In genomic region chr18:63741769-63742168, GRCh38 we compare ENCODE assay signal across 11 cellular contexts. TPM values are rescaled to one million over a fixed set of nuclear protein-coding genes. Genes with fewer than 3 reads are reported as not detected.
DNase-seq lines count a peak whose midpoint lies in the region; ATAC-seq and TF ChIP-seq lines count a peak whose summit lies in the region.
"Had no signal": no experiment of that assay in that cellular context is flagged by ENCODE, and none has a peak within 500 bp of the region (broad histone marks: within the 10 kb centered on the region; RNA-seq: fewer than 3 reads in every experiment).

No MANE protein-coding gene starts in this region.

- 43 to 61% methylated on average over 4 of the region's 4 CpGs for WGBS in testis, 2 donors

- no peak overlapping the region for H3K4me3 Mint-ChIP-seq in neural crest cell
- no peak overlapping the region for H3K4me3 Mint-ChIP-seq in natural killer cell treated with Interleukin-12 subunit alpha and Interleukin-12 subunit beta and Interleukin-15 and Interleukin-18, amount 100 ng/mL, for 72 hours
- H3K4me3 Mint-ChIP-seq: activated T-helper 17 cell treated with anti-CD3 and anti-CD28 coated beads, Interleukin-2, amount 50 U/mL, for 72 hours had no signal

- H3K27ac ChIP-seq in coronary artery (no peak overlapping the region), testis (no peak overlapping the region)

- H3K36me3 ChIP-seq in testis (ENCODE audit: low read depth, missing control alignments) = no peaks in the 10 kb centered on the region

- no peak for ATAC-seq in natural killer cell treated with Interleukin-12 subunit alpha and Interleukin-12 subunit beta and Interleukin-15 and Interleukin-18, amount 100 ng/mL, for 72 hours
- ATAC-seq: activated T-helper 17 cell treated with anti-CD3 and anti-CD28 coated beads, Interleukin-2, amount 50 U/mL, for 72 hours had no signal

- H3K36me3 Mint-ChIP-seq in neural crest cell (ENCODE audit: low read depth) = no peaks in the 10 kb centered on the region
- H3K36me3 Mint-ChIP-seq in natural killer cell treated with Interleukin-12 subunit alpha and Interleukin-12 subunit beta and Interleukin-15 and Interleukin-18, amount 100 ng/mL, for 72 hours = no peaks in the 10 kb centered on the region

- no peaks in the 10 kb centered on the region for H3K9me3 ChIP-seq in testis

- H3K27me3 Mint-ChIP-seq in neural crest cell (ENCODE audit: low read depth) = no peaks in the 10 kb centered on the region
- peaks cover 0 to 8% of the 10 kb centered on the region in 2 donors for H3K27me3 Mint-ChIP-seq in natural killer cell treated with Interleukin-12 subunit alpha and Interleukin-12 subunit beta and Interleukin-15 and Interleukin-18, amount 100 ng/mL, for 72 hours

- intact Hi-C loops in testis (cut with DNase I; ENCODE audit: low total_unique reads) = no loop called here

- H3K27ac Mint-ChIP-seq in neural crest cell (ENCODE audit: unreplicated experiment) = no peak overlapping the region
- H3K27ac Mint-ChIP-seq in natural killer cell treated with Interleukin-12 subunit alpha and Interleukin-12 subunit beta and Interleukin-15 and Interleukin-18, amount 100 ng/mL, for 72 hours = no peak overlapping the region
- H3K27ac Mint-ChIP-seq: activated T-helper 17 cell treated with anti-CD3 and anti-CD28 coated beads, Interleukin-2, amount 50 U/mL, for 72 hours had no signal

- H3K4me1 Mint-ChIP-seq in neural crest cell = no peaks in the 10 kb centered on the region
- H3K4me1 Mint-ChIP-seq in natural killer cell treated with Interleukin-12 subunit alpha and Interleukin-12 subunit beta and Interleukin-15 and Interleukin-18, amount 100 ng/mL, for 72 hours (ENCODE audit: low read depth in 2 of 2) = no peaks in the 10 kb centered on the region
- H3K4me1 Mint-ChIP-seq: activated T-helper 17 cell treated with anti-CD3 and anti-CD28 coated beads, Interleukin-2, amount 50 U/mL, for 72 hours had no signal

- TF ChIP-seq POLR2A in NB4 (IDR thresholded peaks at IDR 0.05; ENCODE audit: extremely low read depth, insufficient read length) (no peak), testis (IDR thresholded peaks at IDR 0.05) (no peak)

- H3K4me3 ChIP-seq in NB4 (ENCODE audit: low read depth, low read length) = no peak overlapping the region
- no peak overlapping the region for H3K4me3 ChIP-seq in choroid plexus epithelial cell (ENCODE audit: low read depth, low read length)
- no peak overlapping the region for H3K4me3 ChIP-seq in coronary artery
- H3K4me3 ChIP-seq in testis = no peak overlapping the region

- no peaks in the 10 kb centered on the region for H3K4me1 ChIP-seq in testis

- peak; percentile 68 for DNase-seq in EH (ENCODE audit: low read depth)
- peak; percentile 16 for DNase-seq in NB4 (ENCODE audit: low read depth)
- peak; percentile 61 for DNase-seq in choroid plexus epithelial cell (ENCODE audit: low read depth)
- DNase-seq in neural crest cell (ENCODE audit: low read depth, low spot score) = no peak
- DNase-seq in coronary artery (ENCODE audit: low spot score) = no peak
- no peak for DNase-seq in natural killer cell treated with Interleukin-12 subunit alpha and Interleukin-12 subunit beta and Interleukin-15 and Interleukin-18, amount 100 ng/mL, for 72 hours (ENCODE audit: low spot score)
- no peak for DNase-seq in testis
- DNase-seq in effector CD4-positive, alpha-beta T cell = no peak
- DNase-seq: NCI-H345 had no signal

- TF ChIP-seq CTCF in NB4 (IDR thresholded peaks at IDR 0.05; ENCODE audit: low read depth, low read length) (no peak), choroid plexus epithelial cell (conservative IDR thresholded peaks at IDR 0.05; ENCODE audit: low read depth, low read length) (peak; percentile 59), neural crest cell (conservative IDR thresholded peaks at IDR 0.05) (peak; percentile 53), coronary artery (IDR thresholded peaks at IDR 0.05) (no peak), testis (IDR thresholded peaks at IDR 0.05) (no peak)

- no peaks in the 10 kb centered on the region for H3K27me3 ChIP-seq in testis

- H3K9me3 Mint-ChIP-seq in neural crest cell = peaks cover 5% of the 10 kb centered on the region
- H3K9me3 Mint-ChIP-seq in natural killer cell treated with Interleukin-12 subunit alpha and Interleukin-12 subunit beta and Interleukin-15 and Interleukin-18, amount 100 ng/mL, for 72 hours = no peaks in the 10 kb centered on the region

RNA-seq across cellular contexts. Expression of gene SERPINB7, which starts 33.4 kb away (rescaled TPM):
- total RNA-seq in neural crest cell = not detected in 2 replicates
- total RNA-seq in natural killer cell treated with Interleukin-12 subunit alpha and Interleukin-12 subunit beta and Interleukin-15 and Interleukin-18, amount 100 ng/mL, for 72 hours = not detected
- total RNA-seq in testis = under 1 TPM in 1 of 2 donors, not detected in 1; 0.25 TPM
- 0.16 TPM for polyA plus RNA-seq in testis (ENCODE audit: insufficient read depth, low read depth, low replicate concordance)
- total RNA-seq: activated T-helper 17 cell treated with anti-CD3 and anti-CD28 coated beads, Interleukin-2, amount 50 U/mL, for 72 hours; T-helper 2 cell treated with Interferon-gamma antibody and Interleukin-4, amounts not matched to agents 100 ng/mL and 5 ng/mL, for 36 hours had no signal

RNA-seq across cellular contexts. Expression of gene SERPINB11, which starts 39.0 kb away (rescaled TPM):
- total RNA-seq in neural crest cell (not detected in 2 replicates), testis (1 to 10 TPM in 1 of 2 donors, under 1 TPM in 1; 0.50 to 2.0 TPM)
- not detected for total RNA-seq in natural killer cell treated with Interleukin-12 subunit alpha and Interleukin-12 subunit beta and Interleukin-15 and Interleukin-18, amount 100 ng/mL, for 72 hours
- 0.34 TPM for polyA plus RNA-seq in testis (ENCODE audit: insufficient read depth, low read depth, low replicate concordance)
- total RNA-seq: activated T-helper 17 cell treated with anti-CD3 and anti-CD28 coated beads, Interleukin-2, amount 50 U/mL, for 72 hours; T-helper 2 cell treated with Interferon-gamma antibody and Interleukin-4, amounts not matched to agents 100 ng/mL and 5 ng/mL, for 36 hours had no signal

Comparison
In these comparisons a context has a peak if more than half of its experiments do, and no peak if none do; other contexts are left out.
1. DNase-seq: peak in EH (single experiment), NB4 (single experiment) and choroid plexus epithelial cell (single experiment); none in neural crest cell (single experiment), coronary artery (single experiment), natural killer cell treated with Interleukin-12 subunit alpha and Interleukin-12 subunit beta and Interleukin-15 and Interleukin-18, amount 100 ng/mL, for 72 hours (single experiment), testis (single experiment) and effector CD4-positive, alpha-beta T cell (single experiment).
2. CTCF ChIP-seq: peak in choroid plexus epithelial cell (single experiment) and neural crest cell (single experiment); none in NB4 (single experiment), coronary artery (single experiment) and testis (0 of 3).